13 cellular contexts compared by ENCODE assay signal in genomic region chr11:95652002-95652472, GRCh38.
DNase-seq lines count a peak whose midpoint lies in the region; TF ChIP-seq lines count a peak whose summit lies in the region.
"Had no signal": no experiment of that assay in that cellular context is flagged by ENCODE, and none has a peak within 500 bp of the region (broad histone marks: within the 10 kb centered on the region; RNA-seq: fewer than 3 reads in every experiment).

No MANE protein-coding gene starts in this region.

- H3K4me2 ChIP-seq in parathyroid adenoma (ENCODE audit: low read length), result peak overlapping the region; percentile 38

- TF ChIP-seq POLR2A in erythroblast (IDR thresholded peaks at IDR 0.05; ENCODE audit: low read length) (no peak), transverse colon (IDR thresholded peaks at IDR 0.05) (no peak)

- H2AFZ ChIP-seq in parathyroid adenoma, result no peak overlapping the region

- peak; percentile 88 for DNase-seq in LNCaP clone FGC (ENCODE audit: low read depth)
- peak; percentile 58 for DNase-seq in NCI-H748 treated with DMSO at 0.1 percent for 48 hours (lab: John Stamatoyannopoulos, UW)
- DNase-seq in erythroblast (lab: John Stamatoyannopoulos, UW), result peak; percentile 54 to 91
- no peak for DNase-seq in LoVo (ENCODE audit: low spot score)
- DNase-seq in activated CD4-positive, CD25-positive, alpha-beta regulatory T cell (lab: John Stamatoyannopoulos, UW), result no peak
- no peak for DNase-seq in transverse colon
- DNase-seq: activated CD8-positive, alpha-beta T cell treated with anti-CD3 and anti-CD28 coated beads for 36 hours; activated effector memory CD4-positive, alpha-beta T cell treated with Interleukin-2 at 50 U/mL for 16 hours; CD4-positive, alpha-beta T cell; hippocampal formation; KBM-7; T1000 had no signal

- TF ChIP-seq EP300 in transverse colon (IDR thresholded peaks at IDR 0.05; ENCODE audit: low read depth), result no peak

- H3K27ac ChIP-seq in parathyroid adenoma (no peak overlapping the region), transverse colon (no peak overlapping the region)

- no peaks in the 10 kb centered on the region for H3K27me3 ChIP-seq in parathyroid adenoma (ENCODE audit: control insufficient read depth, insufficient read depth, low read length)
- no peaks in the 10 kb centered on the region for H3K27me3 ChIP-seq in transverse colon

- no peaks in the 10 kb centered on the region for H3K36me3 ChIP-seq in parathyroid adenoma (ENCODE audit: control insufficient read depth, insufficient read depth, low read length)
- H3K36me3 ChIP-seq in transverse colon, result no peaks in the 10 kb centered on the region

- in situ Hi-C loops in transverse colon (cut with MboI; ENCODE audit: low pct_ligation_motif_present in 1 of 4, low pct_unique_long_range_greater_than_20kb in 1 of 4, low sequenced_read_pairs in 3 of 4), result no loop called here

- TF ChIP-seq CTCF in LNCaP clone FGC (IDR thresholded peaks at IDR 0.05; ENCODE audit: control insufficient read depth, extremely low read depth, insufficient read depth) (no peak), parathyroid adenoma (IDR thresholded peaks at IDR 0.05) (no peak), transverse colon (IDR thresholded peaks at IDR 0.05) (no peak)

- H3K9ac ChIP-seq in parathyroid adenoma, result no peak overlapping the region

- H3K9me3 ChIP-seq in parathyroid adenoma (ENCODE audit: control insufficient read depth, low read length), result no peaks in the 10 kb centered on the region
- no peaks in the 10 kb centered on the region for H3K9me3 ChIP-seq in transverse colon

- H3K4me1 ChIP-seq in parathyroid adenoma (peaks cover 4% of the 10 kb centered on the region), transverse colon (peaks cover 0 to 7% (median 2%) of the 10 kb centered on the region in 4 donors)

- 63 to 90% methylated on average over 2 to 3 of the region's 3 CpGs for WGBS in transverse colon (ENCODE audit: low coverage in 1 of 2), 2 donors

- H3K79me2 ChIP-seq in parathyroid adenoma, result no peaks in the 10 kb centered on the region

- intact Hi-C loops in transverse colon (cut with DNase I; ENCODE audit: low total_unique reads), result no loop called here

- H3K4me3 ChIP-seq in LNCaP clone FGC (ENCODE audit: low read depth, low read length) (no peak overlapping the region), parathyroid adenoma (ENCODE audit: low read depth, low read length) (no peak overlapping the region), transverse colon (no peak overlapping the region)

Comparison
In these comparisons a context has a peak if more than half of its experiments do, and no peak if none do; other contexts are left out.
1. DNase-seq: peak in LNCaP clone FGC (single experiment), NCI-H748 treated with DMSO at 0.1 percent for 48 hours (single experiment) and erythroblast (2 of 2); none in LoVo (single experiment), activated CD4-positive, CD25-positive, alpha-beta regulatory T cell (0 of 4) and transverse colon (single experiment).